In the genomic region with DNA sequence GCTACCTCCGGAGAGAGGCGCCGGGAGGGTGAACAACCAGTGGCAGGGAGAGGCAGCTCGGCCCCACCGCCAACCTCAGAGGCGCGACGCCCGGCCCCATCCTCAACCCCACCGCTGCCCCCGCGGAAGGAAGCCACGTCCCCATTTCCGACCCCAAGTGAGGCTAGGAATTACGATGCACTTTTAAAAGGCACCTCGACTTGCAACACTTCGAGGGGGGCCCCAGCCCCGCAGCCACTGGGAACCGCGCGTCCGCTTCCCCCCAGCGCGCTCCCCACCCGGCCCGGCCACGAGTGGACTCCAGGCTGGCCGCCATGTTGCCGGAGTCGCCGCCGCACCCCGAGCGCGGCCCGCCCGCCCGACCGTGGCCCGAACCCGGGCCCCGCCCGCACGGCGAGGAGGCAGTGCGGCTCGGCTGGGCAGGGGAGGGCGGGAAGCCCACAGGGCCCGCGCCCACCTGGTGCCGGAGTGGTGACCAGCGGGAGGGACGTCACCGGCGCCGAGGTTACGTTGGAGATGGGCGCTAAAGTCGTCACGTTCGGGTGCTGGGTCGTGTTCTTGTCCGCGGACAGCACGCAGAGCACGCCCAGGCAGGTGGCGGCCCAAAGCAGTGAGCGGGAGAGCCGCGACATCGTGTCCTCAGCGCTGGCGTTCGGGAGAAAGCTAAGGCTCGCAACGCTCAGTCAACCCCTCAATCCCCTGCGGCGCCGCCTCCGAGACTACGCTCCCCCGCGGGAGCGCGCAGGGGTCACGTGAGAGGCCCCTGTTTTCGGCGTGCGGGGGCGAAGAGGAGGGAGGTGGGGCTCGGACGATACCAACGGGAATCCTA, we compare ENCODE assay signal across 8 cellular contexts. TPM values are rescaled to one million over a fixed set of nuclear protein-coding genes. Genes with fewer than 3 reads are reported as not detected.
DNase-seq lines count a peak whose midpoint lies in the region; ATAC-seq and TF ChIP-seq lines count a peak whose summit lies in the region.

CD164 (minus strand) TSS at position 721 of the 829 bp plus-strand sequence; CDS start at position 632, 89 bp downstream.

- intact Hi-C loops in natural killer cell (cut with micrococcal nuclease), result loop anchor here (1.0 to 10.0 kb wide), 10 partner anchors 101 to 1560 kb away; partner anchors contain the start of genes CDK19, CEP57L1, SCML4 and SNX3

- H3K79me2 ChIP-seq in DOHH2 (ENCODE audit: control insufficient read depth, low read length) (peaks cover 53% of the 10 kb centered on the region), Karpas-422 (ENCODE audit: low read length) (peaks cover 52% of the 10 kb centered on the region), fibroblast of lung (ENCODE audit: control insufficient read depth, insufficient read depth, low read length) (peaks cover 47% of the 10 kb centered on the region)

- ATAC-seq in GM21825 (IDR thresholded peaks at IDR 0.05; ENCODE audit: unreplicated experiment), result peak; percentile 47
- peak; percentile 63 to 83 (median 63) for ATAC-seq in natural killer cell

- H3K36me3 Mint-ChIP-seq in natural killer cell, result no peaks in the 10 kb centered on the region

- peaks cover 51% of the 10 kb centered on the region for H3K36me3 ChIP-seq in DOHH2 (ENCODE audit: control insufficient read depth, low read length)
- H3K36me3 ChIP-seq in Karpas-422 (ENCODE audit: insufficient read depth, low read length), result peaks cover 20% of the 10 kb centered on the region; the same call in 1 of the 2 replicates
- peaks cover 4% of the 10 kb centered on the region for H3K36me3 ChIP-seq in fibroblast of lung (ENCODE audit: control insufficient read depth, insufficient read depth, low read length)

- H3K4me1 Mint-ChIP-seq in natural killer cell, result peaks cover 64 to 70% of the 10 kb centered on the region in 2 donors

- H3K27ac Mint-ChIP-seq in natural killer cell, result peak within 1 kb of the TSS; percentile 88 to 98

- peak; percentile 97 for DNase-seq in Karpas-422
- DNase-seq in RPMI8226, result peak; percentile 94
- peak; percentile 40 to 91 for DNase-seq in activated T-helper 1 cell treated with anti-CD3 and anti-CD28 coated beads, Interleukin-2, amount 50 U/mL, for 16 hours (ENCODE audit: low read depth in 1 of 2, low spot score in 1 of 2)
- peak; percentile 92 to 95 for DNase-seq in fibroblast of lung (ENCODE audit: low read depth in 2 of 2)
- peak; percentile 80 for DNase-seq in natural killer cell
- DNase-seq in stimulated activated naive CD4-positive, alpha-beta T cell (lab: John Stamatoyannopoulos, UW), result peak; percentile 78 to 99 (median 95)

- peaks cover 32% of the 10 kb centered on the region for H3K4me1 ChIP-seq in DOHH2 (ENCODE audit: control insufficient read depth, low read length)
- H3K4me1 ChIP-seq in Karpas-422 (ENCODE audit: low read length), result peaks cover 23% of the 10 kb centered on the region
- peaks cover 4% of the 10 kb centered on the region for H3K4me1 ChIP-seq in fibroblast of lung (ENCODE audit: control insufficient read depth, extremely low read depth, insufficient read depth, low read length)

- no peaks in the 10 kb centered on the region for H3K27me3 Mint-ChIP-seq in natural killer cell (ENCODE audit: low read depth in 2 of 2)

- peak within 1 kb of the TSS; percentile 90 for H3K4me3 ChIP-seq in DOHH2 (ENCODE audit: low read length)
- peak within 1 kb of the TSS; percentile 85 for H3K4me3 ChIP-seq in Karpas-422 (ENCODE audit: low read length)
- peak within 1 kb of the TSS; percentile 84 to 97 (median 94) for H3K4me3 ChIP-seq in fibroblast of lung (replicated peaks in 1 of 4; ENCODE audit: control extremely low read depth in 1 of 4, insufficient read depth in 1 of 4, low read depth in 3 of 4, low read length in 4 of 4)

- no peaks in the 10 kb centered on the region for H3F3A ChIP-seq in DOHH2 (ENCODE audit: control insufficient read depth, insufficient read depth)

- H3K9ac ChIP-seq in Karpas-422 (ENCODE audit: low read length) (peak within 1 kb of the TSS; percentile 95), fibroblast of lung (ENCODE audit: insufficient read depth, low read length) (peak within 1 kb of the TSS; percentile 99)

- peak within 1 kb of the TSS; percentile 78 for H2AFZ ChIP-seq in Karpas-422 (ENCODE audit: low read length)
- peak within 1 kb of the TSS; percentile 100 for H2AFZ ChIP-seq in fibroblast of lung (ENCODE audit: low read length)

- H3K4me2 ChIP-seq in DOHH2 (ENCODE audit: low read length), result peak within 1 kb of the TSS; percentile 88
- H3K4me2 ChIP-seq in Karpas-422 (ENCODE audit: low read depth, low read length, poor library complexity, severe bottlenecking), result peak within 1 kb of the TSS; percentile 81
- peak within 1 kb of the TSS; percentile 100 for H3K4me2 ChIP-seq in fibroblast of lung (ENCODE audit: extremely low read depth, insufficient read depth, low read length)

- H3K9me3 ChIP-seq in DOHH2 (ENCODE audit: control insufficient read depth, insufficient read depth, low read length) (no peaks in the 10 kb centered on the region), Karpas-422 (ENCODE audit: low read length) (no peaks in the 10 kb centered on the region), fibroblast of lung (ENCODE audit: control insufficient read depth, insufficient read depth, low read depth, low read length) (no peaks in the 10 kb centered on the region)

- peaks cover 21% of the 10 kb centered on the region for H4K20me1 ChIP-seq in DOHH2 (ENCODE audit: control insufficient read depth, insufficient read depth, low read depth, low read length)
- H4K20me1 ChIP-seq in Karpas-422 (ENCODE audit: insufficient read depth, low read depth, low read length), result peaks cover 21% of the 10 kb centered on the region; the same call in 1 of the 2 replicates
- H4K20me1 ChIP-seq in fibroblast of lung (ENCODE audit: control insufficient read depth, extremely low read depth, insufficient read depth, low read length), result peaks cover 2% of the 10 kb centered on the region

- H3K4me3 Mint-ChIP-seq in natural killer cell, result peak within 1 kb of the TSS; percentile 96

- H3K9me3 Mint-ChIP-seq in natural killer cell, result no peaks in the 10 kb centered on the region

- H3K27me3 ChIP-seq in DOHH2 (ENCODE audit: control insufficient read depth, low read length), result no peaks in the 10 kb centered on the region
- no peaks in the 10 kb centered on the region; the same call in 1 of the 2 replicates for H3K27me3 ChIP-seq in Karpas-422 (ENCODE audit: low read length)
- H3K27me3 ChIP-seq in fibroblast of lung (ENCODE audit: control insufficient read depth, insufficient read depth, low read length), result no peaks in the 10 kb centered on the region

- H3K9me2 ChIP-seq in DOHH2 (replicated peaks; ENCODE audit: control insufficient read depth, low read length) (no peaks in the 10 kb centered on the region), Karpas-422 (replicated peaks; ENCODE audit: insufficient read depth, low read length) (no peaks in the 10 kb centered on the region)

- H3K27ac ChIP-seq in DOHH2 (ENCODE audit: low read depth, low read length) (peak within 1 kb of the TSS; percentile 80), Karpas-422 (ENCODE audit: low read length) (peak within 1 kb of the TSS; percentile 87), fibroblast of lung (ENCODE audit: insufficient read depth, low read length) (peak within 1 kb of the TSS; percentile 100)

- TF ChIP-seq CTCF in DOHH2 (IDR thresholded peaks at IDR 0.05; ENCODE audit: low read depth, low read length, poor library complexity, severe bottlenecking) (no peak), fibroblast of lung (conservative IDR thresholded peaks at IDR 0.05 in 1 of 2, IDR thresholded peaks at IDR 0.05 in 1 of 2; ENCODE audit: low read depth in 1 of 2, low read length in 2 of 2) (no peak), natural killer cell (IDR thresholded peaks at IDR 0.05) (no peak)

RNA-seq across cellular contexts. Expression of gene CD164, which starts in this region (rescaled TPM):
- 83.0 and 175 TPM in 2 replicates for total RNA-seq in Karpas-422 (2014; rRNA removed; shearing (Covaris generic); ENCODE audit: low replicate concordance)
- total RNA-seq in fibroblast of lung (171 and 232 TPM in 2 replicates), natural killer cell (100 to 1,000 TPM; 352 to 457 (median 427) TPM)
- 254 and 280 TPM in 2 replicates for polyA plus RNA-seq in fibroblast of lung
- polyA plus RNA-seq in fibroblast of lung (2012), result 194 and 203 TPM in 2 replicates
- 82.4 and 85.4 TPM in 2 replicates for polyA minus RNA-seq in fibroblast of lung (ENCODE audit: low replicate concordance)

Comparison
In these comparisons a context has a peak if more than half of its experiments do, and no peak if none do; other contexts are left out.
1. Peak in every context shown above with its lines: DNase-seq, ATAC-seq, H3K4me3 ChIP-seq and H3K27ac ChIP-seq.